1 cellular context compared by ENCODE assay signal in the genomic region with DNA sequence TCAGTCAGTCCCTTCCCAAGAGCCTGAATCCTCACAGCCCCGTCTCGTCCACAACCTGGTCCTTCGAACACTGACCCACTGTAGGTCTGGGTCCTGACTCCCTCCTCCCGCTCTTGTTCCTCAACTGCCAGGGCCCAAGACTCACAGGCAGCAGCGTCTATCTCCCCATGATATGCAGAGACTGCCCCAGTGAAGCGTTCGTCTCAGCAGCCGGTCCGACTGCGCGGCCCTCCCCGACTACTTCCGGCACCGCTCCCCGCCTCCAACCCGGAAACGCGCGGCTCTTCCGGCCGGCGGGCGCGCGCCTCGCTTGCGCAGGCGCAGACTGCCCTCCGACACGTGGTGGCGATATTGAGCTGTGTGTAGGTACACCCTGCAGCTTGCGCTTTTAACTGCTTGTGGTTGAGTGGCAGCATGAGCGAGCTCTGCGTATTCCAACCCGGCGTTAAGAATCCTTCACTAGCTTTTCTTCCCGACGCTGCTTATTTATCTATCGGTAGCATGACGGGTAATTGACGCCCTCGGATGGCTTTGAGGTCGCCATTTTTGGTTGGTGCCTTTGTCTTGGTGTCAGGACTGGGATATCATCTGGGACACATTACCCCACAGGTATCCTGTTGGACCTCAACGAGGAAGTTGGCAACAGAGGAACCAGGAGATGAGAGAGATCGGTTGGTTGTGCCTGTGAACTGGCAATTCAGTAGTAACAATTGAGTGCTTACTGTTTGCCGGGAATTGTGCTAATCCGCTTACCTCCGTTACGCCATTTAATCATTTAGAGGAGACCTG.
TF ChIP-seq lines count a peak whose summit lies in the region.

Gene TAF12 (minus strand): TSS at position 221 of the 789 bp plus-strand sequence. CDS start 20,986 bp downstream, outside the sequence.

TF ChIP-seq in IMR-90, 13 proteins besides CTCF, POLR2A, EP300 and RAD21 (continued from another document):
- TF ChIP-seq MAFK (IDR thresholded peaks at IDR 0.05; ENCODE audit: low read depth, low read length) (no peak), ELK1 (IDR thresholded peaks at IDR 0.05; ENCODE audit: borderline replicate concordance, low read depth, low read length) (peak; percentile 44; the same call in 1 of the 2 replicates), CEBPB (IDR thresholded peaks at IDR 0.05; ENCODE audit: low read depth, low read length) (no peak), CHD1 (IDR thresholded peaks at IDR 0.05; ENCODE audit: low read depth, low read length) (no peak), RCOR1 (IDR thresholded peaks at IDR 0.05; ENCODE audit: insufficient replicate concordance, low read length) (no peak), USF2 (IDR thresholded peaks at IDR 0.05; ENCODE audit: low read depth, low read length) (peak; percentile 95), SMC3 (IDR thresholded peaks at IDR 0.05; ENCODE audit: low read depth, low read length) (peak; percentile 16; the same call in 1 of the 2 replicates), BHLHE40 (IDR thresholded peaks at IDR 0.05; ENCODE audit: low read depth, low read length) (no peak), RFX5 (IDR thresholded peaks at IDR 0.05; ENCODE audit: low read depth, low read length) (no peak)
